In the genomic region with DNA sequence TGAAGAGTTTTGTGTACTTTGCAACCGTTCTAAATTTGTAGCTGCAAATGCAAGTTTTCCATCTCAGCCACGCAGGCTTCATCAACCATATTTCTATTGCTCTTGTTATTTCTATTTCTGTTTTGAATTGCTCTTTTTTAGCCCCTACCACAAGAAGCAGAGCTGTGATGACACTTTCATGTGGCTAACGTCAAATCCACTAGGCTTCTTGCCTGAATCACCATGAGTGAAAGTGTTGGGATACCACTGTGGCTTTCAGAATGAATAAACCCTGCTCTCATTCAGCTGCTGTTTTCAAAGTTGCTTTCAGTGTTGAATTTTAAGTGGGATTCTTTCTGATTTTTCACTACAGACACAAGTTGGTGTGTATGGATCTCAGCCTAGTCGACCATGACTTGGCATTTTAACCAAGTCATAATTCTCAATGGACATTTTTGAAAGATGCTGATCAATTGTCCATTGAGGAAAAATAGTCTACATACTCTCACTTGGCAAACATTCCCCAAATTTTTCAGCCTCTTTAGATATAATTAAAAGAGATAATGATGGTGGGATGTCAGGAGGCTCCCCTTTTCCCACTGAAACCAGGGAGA, we compare ENCODE assay signal across 12 cellular contexts. TPM values are rescaled to one million over a fixed set of nuclear protein-coding genes. Genes with fewer than 3 reads are reported as not detected.
A peak's percentile ranks its signal among the peaks of the same experiment; 100 is the strongest.
DNase-seq lines count a peak whose midpoint lies in the region; ATAC-seq lines count a peak whose summit lies in the region.
"Had no signal": no experiment of that assay in that cellular context is flagged by ENCODE, and none has a peak within 500 bp of the region (broad histone marks: within the 10 kb centered on the region; RNA-seq: fewer than 3 reads in every experiment).

No MANE protein-coding gene starts in this region.

- no peaks in the 10 kb centered on the region for H3K36me3 ChIP-seq in H7 (replicated peaks; ENCODE audit: control insufficient read depth, insufficient read depth, low read length)

- H3K27me3 ChIP-seq in H7 (ENCODE audit: control insufficient read depth, insufficient read depth, low read length): peaks cover 47% of the 10 kb centered on the region

- peak; percentile 7 to 43 (median 18) for DNase-seq in stimulated activated CD4-positive, alpha-beta T cell treated with anti-CD3 and anti-CD28 coated beads, Interleukin-12 subunit alpha, Interleukin-12 subunit beta, amount 100 ng/mL, for 48 hours (ENCODE audit: low read depth in 2 of 3, low spot score in 1 of 3)
- no peak for DNase-seq in stimulated activated CD4-positive, alpha-beta T cell treated with anti-CD3 and anti-CD28 coated beads, Interleukin-4, amount 100 ng/mL, for 1 hour
- peak; percentile 11 to 36 for DNase-seq in activated CD4-positive, alpha-beta T cell treated with anti-CD3 and anti-CD28 coated beads, Interleukin-2, amount 50 U/mL, for 48 hours
- DNase-seq in H7: no peak
- DNase-seq in SK-N-DZ (ENCODE audit: low spot score): no peak
- no peak for DNase-seq in naive thymus-derived CD8-positive, alpha-beta T cell
- no peak for DNase-seq in ACHN
- DNase-seq: effector CD4-positive, alpha-beta T cell; HFFc6; kidney glomerular epithelial cell had no signal

- peaks cover 4 to 17% (median 6%) of the 10 kb centered on the region in 5 donors for H3K27me3 Mint-ChIP-seq in naive thymus-derived CD8-positive, alpha-beta T cell

- H3K4me3 Mint-ChIP-seq in naive thymus-derived CD8-positive, alpha-beta T cell: no peak overlapping the region
- H3K4me3 Mint-ChIP-seq: CD4-positive, CD25-positive, alpha-beta regulatory T cell; HFFc6 had no signal

- peaks cover 0 to 4% (median 0%) of the 10 kb centered on the region in 3 donors for H3K36me3 Mint-ChIP-seq in naive thymus-derived CD8-positive, alpha-beta T cell
- H3K36me3 Mint-ChIP-seq: CD4-positive, CD25-positive, alpha-beta regulatory T cell had no signal

- peaks cover 0 to 3% (median 0%) of the 10 kb centered on the region in 4 donors for H3K4me1 Mint-ChIP-seq in naive thymus-derived CD8-positive, alpha-beta T cell
- H3K4me1 Mint-ChIP-seq: CD4-positive, CD25-positive, alpha-beta regulatory T cell had no signal

- peak; percentile 93 for ATAC-seq in HG02798 (IDR thresholded peaks at IDR 0.05; ENCODE audit: poor library complexity, unreplicated experiment)
- no peak for ATAC-seq in naive thymus-derived CD8-positive, alpha-beta T cell

- POLR2A ChIA-PET in naive thymus-derived CD8-positive, alpha-beta T cell (lab: Charles Lee): no interaction called here

- in situ Hi-C loops in ACHN (cut with HindIII; ENCODE audit: low pct_ligation_motif_present, low pct_unique_long_range_greater_than_20kb, low sequenced_read_pairs): no loop called here

- H3K4me3 ChIP-seq in H7 (ENCODE audit: insufficient read depth, low read depth, low read length): no peak overlapping the region

- peaks cover 0 to 12% (median 0%) of the 10 kb centered on the region in 9 donors for H3K9me3 Mint-ChIP-seq in naive thymus-derived CD8-positive, alpha-beta T cell
- H3K9me3 Mint-ChIP-seq: CD4-positive, CD25-positive, alpha-beta regulatory T cell; HFFc6 had no signal

- H3K27ac Mint-ChIP-seq in naive thymus-derived CD8-positive, alpha-beta T cell: no peak overlapping the region
- H3K27ac Mint-ChIP-seq: CD4-positive, CD25-positive, alpha-beta regulatory T cell; HFFc6 had no signal

RNA-seq across cellular contexts. Expression of gene MTAP, which starts 41.0 kb away (rescaled TPM):
- total RNA-seq in H7 (2014; rRNA removed; shearing (Covaris generic)): 34.0 and 38.3 TPM in 2 replicates
- 14.9 and 20.7 TPM in 2 replicates for polyA plus RNA-seq in SK-N-DZ (2014; cell fraction: cytosol; rRNA removed)
- polyA plus RNA-seq in SK-N-DZ (2014; cell fraction: nucleus; rRNA removed): 6.3 and 6.9 TPM in 2 replicates
- 10 to 100 TPM; 44.7 to 46.0 TPM for total RNA-seq in naive thymus-derived CD8-positive, alpha-beta T cell
- 10 to 100 TPM; 11.2 to 20.2 (median 14.2) TPM for polyA plus RNA-seq in naive thymus-derived CD8-positive, alpha-beta T cell

Comparison
In these comparisons a context has a peak if more than half of its experiments do, and no peak if none do; other contexts are left out.
1. DNase-seq: peak in stimulated activated CD4-positive, alpha-beta T cell treated with anti-CD3 and anti-CD28 coated beads, Interleukin-12 subunit alpha, Interleukin-12 subunit beta, amount 100 ng/mL, for 48 hours (3 of 3) and activated CD4-positive, alpha-beta T cell treated with anti-CD3 and anti-CD28 coated beads, Interleukin-2, amount 50 U/mL, for 48 hours (2 of 2); none in stimulated activated CD4-positive, alpha-beta T cell treated with anti-CD3 and anti-CD28 coated beads, Interleukin-4, amount 100 ng/mL, for 1 hour (single experiment), H7 (single experiment), SK-N-DZ (single experiment), naive thymus-derived CD8-positive, alpha-beta T cell (0 of 10) and ACHN (single experiment).